ENCODE assay signal across 1 cellular context in genomic region chr7:157143788-157144187, GRCh38.
TF ChIP-seq lines count a peak whose summit lies in the region.

No MANE protein-coding gene starts in this region.

TF ChIP-seq in HEK293, 187 proteins besides CTCF, POLR2A, EP300 and RAD21 (continued from another document):
- TF ChIP-seq ZNF280C (tag by site-specific recombination; IDR thresholded peaks at IDR 0.05) = no peak
TF ChIP-seq in HEK293: peak in this region for 5.
